ENCODE assay signal across 28 cellular contexts in genomic region chr5:174817610-174818009, GRCh38.
"Had no signal": no experiment of that assay in that cellular context is flagged by ENCODE, and none has a peak within 500 bp of the region (broad histone marks: within the 10 kb centered on the region; RNA-seq: fewer than 3 reads in every experiment).

No MANE protein-coding gene starts in this region.

- H3K36me3 ChIP-seq: stomach, suprapubic skin, thoracic aorta, thyroid gland, tibial artery, tibial nerve, transverse colon, upper lobe of left lung, upper lobe of right lung, uterus, vagina had no signal

- H3K27me3 ChIP-seq: stomach, suprapubic skin, testis, thyroid gland, tibial artery, tibial nerve, transverse colon, upper lobe of left lung, upper lobe of right lung, uterus, vagina had no signal

- H3K4me1 ChIP-seq: stomach, suprapubic skin, testis, thyroid gland, tibial artery, tibial nerve, transverse colon, upper lobe of left lung, upper lobe of right lung, uterus, vagina had no signal

- H3K4me1 Mint-ChIP-seq: stimulated activated effector memory CD8-positive, alpha-beta T cell treated with anti-CD3 and anti-CD28 coated beads, Interleukin-12 subunit alpha, Interleukin-12 subunit beta, amount 100 ng/mL, for 72 hours; stimulated activated memory B cell treated with anti-CD40 and anti-IgM and Interleukin-4, amounts not matched to agents 10 μg/mL and 1 μg/mL and 100 μg/mL, for 72 hours; stimulated activated naive B cell treated with anti-CD40 and anti-IgM and Interleukin-4, amounts not matched to agents 10 μg/mL and 1 μg/mL and 100 μg/mL, for 72 hours; stimulated activated naive CD8-positive, alpha-beta T cell treated with anti-CD3 and anti-CD28 coated beads, Interleukin-15, amount 100 ng/mL, for 72 hours had no signal

- H3K9me3 Mint-ChIP-seq: type B pancreatic cell had no signal

- H3K27ac ChIP-seq: stomach, suprapubic skin, testis, thoracic aorta, thyroid gland, tibial artery, tibial nerve, transverse colon, upper lobe of left lung, upper lobe of right lung, uterus, vagina had no signal

- FAIRE-seq: urothelium cell line had no signal

- H3K27me3 Mint-ChIP-seq: stimulated activated memory B cell treated with anti-CD40 and anti-IgM and Interleukin-4, amounts not matched to agents 10 μg/mL and 1 μg/mL and 100 μg/mL, for 72 hours; stimulated activated naive CD8-positive, alpha-beta T cell treated with anti-CD3 and anti-CD28 coated beads, Interleukin-15, amount 100 ng/mL, for 72 hours had no signal

- H3K9me3 ChIP-seq: suprapubic skin, testis, thoracic aorta, thyroid gland, transverse colon, uterus, vagina had no signal

- DNase-seq: stimulated activated CD4-positive, alpha-beta T cell treated with anti-CD3 and anti-CD28 coated beads, Interleukin-2, amount 100 ng/mL, for 48 hours; stimulated activated CD4-positive, alpha-beta T cell treated with anti-CD3 and anti-CD28 coated beads, Interleukin-4, amount 100 ng/mL, for 1 hour; stimulated activated CD4-positive, alpha-beta T cell treated with anti-CD3 and anti-CD28 coated beads, Interleukin-4, amount 100 ng/mL, for 24 hours; stimulated activated CD4-positive, alpha-beta T cell treated with anti-CD3 and anti-CD28 coated beads, Interleukin-4, amount 100 ng/mL, for 4 hours; stimulated activated CD8-positive, alpha-beta memory T cell treated with anti-CD3 and anti-CD28 coated beads, Interleukin-4, amount 100 ng/mL, for 48 hours; stimulated activated naive B cell treated with anti-CD40 and anti-IgM and Interleukin-4, amounts not matched to agents 10 μg/mL and 1 μg/mL and 100 μg/mL, for 72 hours; stimulated activated naive CD4-positive, alpha-beta T cell; stimulated activated naive CD4-positive, alpha-beta T cell treated with Interleukin-2 at 50 U/mL for 16 hours; stimulated activated naive CD8-positive, alpha-beta T cell treated with anti-CD3 and anti-CD28 coated beads, Interleukin-15, amount 100 ng/mL, for 72 hours; stimulated activated naive CD8-positive, alpha-beta T cell treated with anti-CD3 and anti-CD28 coated beads, Interleukin-15, Interleukin-2, amounts not matched to agents 100 U/mL and 50 U/mL, for 24 hours; stomach; substantia nigra; testis; thyroid gland; tibial artery; transverse colon; upper lobe of left lung; upper lobe of right lung; uterus had no signal

- H3K36me3 Mint-ChIP-seq: stimulated activated effector memory CD8-positive, alpha-beta T cell treated with anti-CD3 and anti-CD28 coated beads, Interleukin-12 subunit alpha, Interleukin-12 subunit beta, amount 100 ng/mL, for 72 hours; type B pancreatic cell had no signal

- H3K27ac Mint-ChIP-seq: stimulated activated effector memory CD8-positive, alpha-beta T cell treated with anti-CD3 and anti-CD28 coated beads, Interleukin-12 subunit alpha, Interleukin-12 subunit beta, amount 100 ng/mL, for 72 hours; stimulated activated memory B cell treated with anti-CD40 and anti-IgM and Interleukin-4, amounts not matched to agents 10 μg/mL and 1 μg/mL and 100 μg/mL, for 72 hours; stimulated activated naive B cell treated with anti-CD40 and anti-IgM and Interleukin-4, amounts not matched to agents 10 μg/mL and 1 μg/mL and 100 μg/mL, for 72 hours; stimulated activated naive CD8-positive, alpha-beta T cell treated with anti-CD3 and anti-CD28 coated beads, Interleukin-15, amount 100 ng/mL, for 72 hours; stimulated activated naive CD8-positive, alpha-beta T cell treated with anti-CD3 and anti-CD28 coated beads, Interleukin-15, Interleukin-2, amounts not matched to agents 100 ng/mL and 50 ng/mL, for 24 hours; type B pancreatic cell had no signal

- H3K4me3 Mint-ChIP-seq: stimulated activated effector memory CD8-positive, alpha-beta T cell treated with anti-CD3 and anti-CD28 coated beads, Interleukin-12 subunit alpha, Interleukin-12 subunit beta, amount 100 ng/mL, for 72 hours; stimulated activated memory B cell treated with anti-CD40 and anti-IgM and Interleukin-4, amounts not matched to agents 10 μg/mL and 1 μg/mL and 100 μg/mL, for 72 hours; stimulated activated naive B cell treated with anti-CD40 and anti-IgM and Interleukin-4, amounts not matched to agents 10 μg/mL and 1 μg/mL and 100 μg/mL, for 72 hours; stimulated activated naive CD8-positive, alpha-beta T cell treated with anti-CD3 and anti-CD28 coated beads, Interleukin-15, amount 100 ng/mL, for 72 hours; stimulated activated naive CD8-positive, alpha-beta T cell treated with anti-CD3 and anti-CD28 coated beads, Interleukin-15, Interleukin-2, amounts not matched to agents 100 ng/mL and 50 ng/mL, for 24 hours; type B pancreatic cell had no signal

- H3K4me3 ChIP-seq: stomach, suprapubic skin, testis, thoracic aorta, thyroid gland, tibial artery, tibial nerve, transverse colon, upper lobe of left lung, upper lobe of right lung, uterus, vagina had no signal

- ATAC-seq: stimulated activated effector memory CD8-positive, alpha-beta T cell treated with anti-CD3 and anti-CD28 coated beads, Interleukin-12 subunit alpha, Interleukin-12 subunit beta, amount 100 ng/mL, for 72 hours; stimulated activated memory B cell treated with anti-CD40 and anti-IgM and Interleukin-4, amounts not matched to agents 10 μg/mL and 1 μg/mL and 100 μg/mL, for 72 hours; stimulated activated naive B cell treated with anti-CD40 and anti-IgM and Interleukin-4, amounts not matched to agents 10 μg/mL and 1 μg/mL and 100 μg/mL, for 72 hours; stimulated activated naive CD8-positive, alpha-beta T cell treated with anti-CD3 and anti-CD28 coated beads, Interleukin-15, amount 100 ng/mL, for 72 hours; stimulated activated naive CD8-positive, alpha-beta T cell treated with anti-CD3 and anti-CD28 coated beads, Interleukin-15, Interleukin-2, amounts not matched to agents 100 U/mL and 50 U/mL, for 24 hours; upper lobe of right lung had no signal
